Comparison of ENCODE assay signal across 9 cellular contexts in the genomic region with DNA sequence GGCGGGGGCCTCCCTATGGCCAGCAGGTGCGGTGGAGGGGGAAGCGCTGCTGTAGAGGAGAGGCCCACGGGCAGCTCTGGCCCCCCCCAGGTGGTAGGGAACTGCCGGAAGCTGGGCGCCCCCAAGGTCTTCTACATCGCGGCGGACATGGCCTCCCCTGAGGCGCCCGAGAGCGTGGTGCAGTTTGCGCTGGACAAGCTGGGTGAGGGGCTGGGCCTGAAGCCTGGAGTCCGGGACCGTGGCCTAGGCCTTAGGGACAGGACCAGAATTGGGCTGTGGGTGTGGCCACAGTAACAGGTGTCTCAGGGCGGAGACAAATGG. TPM values are rescaled to one million over a fixed set of nuclear protein-coding genes. Genes with fewer than 3 reads are reported as not detected.
A peak's percentile ranks its signal among the peaks of the same experiment; 100 is the strongest.
DNase-seq lines count a peak whose midpoint lies in the region; ATAC-seq and TF ChIP-seq lines count a peak whose summit lies in the region.
"Had no signal": no experiment of that assay in that cellular context is flagged by ENCODE, and none has a peak within 500 bp of the region (broad histone marks: within the 10 kb centered on the region; RNA-seq: fewer than 3 reads in every experiment).

No MANE protein-coding gene starts in this region.

- DNase-seq in SJSA1 (ENCODE audit: low read depth in 1 of 2, low spot score in 2 of 2) (no peak), fibroblast of villous mesenchyme (ENCODE audit: low read depth) (no peak), gastrocnemius medialis (no peak), mucosa of descending colon (no peak)
- DNase-seq in activated CD8-positive, alpha-beta memory T cell treated with anti-CD3 and anti-CD28 coated beads for 24 hours, result no peak

- no peak for ATAC-seq in gastrocnemius medialis
- ATAC-seq in HG03460 (IDR thresholded peaks at IDR 0.05; ENCODE audit: unreplicated experiment), result no peak
- ATAC-seq in GM21447 (IDR thresholded peaks at IDR 0.05; ENCODE audit: unreplicated experiment), result no peak
- no peak for ATAC-seq in mucosa of descending colon

- H3K36me3 ChIP-seq in SJSA1 (peaks cover 11% of the 10 kb centered on the region), gastrocnemius medialis (no peaks in the 10 kb centered on the region), mucosa of descending colon (ENCODE audit: low read depth) (no peaks in the 10 kb centered on the region)

- H3K27ac ChIP-seq in SJSA1 (no peak overlapping the region), gastrocnemius medialis (peak overlapping the region; percentile 82 to 93 (median 88))

- no peak for TF ChIP-seq CTCF in GM12875 (IDR thresholded peaks at IDR 0.05; ENCODE audit: borderline replicate concordance, insufficient read depth, low read depth, low read length)
- TF ChIP-seq CTCF in fibroblast of villous mesenchyme (IDR thresholded peaks at IDR 0.05; ENCODE audit: insufficient read depth, low read depth, low read length), result no peak
- TF ChIP-seq CTCF in gastrocnemius medialis (IDR thresholded peaks at IDR 0.05 in 4 of 5, conservative IDR thresholded peaks at IDR 0.05 in 1 of 5), result no peak
- no peak for TF ChIP-seq CTCF in mucosa of descending colon (IDR thresholded peaks at IDR 0.05)

- in situ Hi-C loops in gastrocnemius medialis (cut with MboI; ENCODE audit: low sequenced_read_pairs in 4 of 4), result loop anchor here in 1 of 4 donors (10.0 kb wide), 1 partner anchor 61 kb away; a partner anchor contains a TSS

- H3K4me1 ChIP-seq in SJSA1 (replicated peaks) (peaks cover 14% of the 10 kb centered on the region), gastrocnemius medialis (peaks cover 14 to 18% of the 10 kb centered on the region in 2 donors), mucosa of descending colon (ENCODE audit: low read depth) (peaks cover 14% of the 10 kb centered on the region)

- H3K4me3 ChIP-seq in GM12875 (ENCODE audit: low read depth, low read length), result peak overlapping the region; percentile 60
- peak overlapping the region; percentile 50 for H3K4me3 ChIP-seq in SJSA1
- H3K4me3 ChIP-seq in fibroblast of villous mesenchyme (ENCODE audit: low read depth, low read length), result peak overlapping the region; percentile 67
- H3K4me3 ChIP-seq in gastrocnemius medialis, result peak overlapping the region; percentile 56 to 82 (median 72)
- H3K4me3 ChIP-seq in mucosa of descending colon, result no peak overlapping the region

- H3K9me3 ChIP-seq in SJSA1 (replicated peaks) (0 out of 2 replicates have a peak, but pooled peaks cover 2% of the 10 kb centered on the region), gastrocnemius medialis (no peaks in the 10 kb centered on the region), mucosa of descending colon (no peaks in the 10 kb centered on the region)

- intact Hi-C loops in gastrocnemius medialis (cut with DNase I; ENCODE audit: low total_unique reads) (loop anchor here (5.0 kb wide), 1 partner anchor 1924 kb away; a partner anchor contains a TSS), mucosa of descending colon (cut with DNase I, micrococcal nuclease) (no loop called here)

- H3K27me3 ChIP-seq in SJSA1 (replicated peaks), result no peaks in the 10 kb centered on the region
- no peaks in the 10 kb centered on the region for H3K27me3 ChIP-seq in gastrocnemius medialis

- TF ChIP-seq POLR2A in gastrocnemius medialis (IDR thresholded peaks at IDR 0.05), result no peak

RNA-seq across cellular contexts. Expression of a gene that starts 3.8 kb away (rescaled TPM):
- total RNA-seq in SJSA1 (2014; rRNA removed; shearing (Covaris generic)), result 527 and 600 TPM in 2 replicates
- total RNA-seq in fibroblast of villous mesenchyme (257 and 261 TPM in 2 replicates), gastrocnemius medialis (100 to 1,000 TPM; 329 to 784 (median 462) TPM), mucosa of descending colon (100 to 1,000 TPM; 541 to 812 (median 769) TPM)

RNA-seq across cellular contexts. Expression of a gene that starts 5.5 kb away (rescaled TPM):
- 2.1 and 5.2 TPM in 2 replicates for total RNA-seq in SJSA1 (2014; rRNA removed; shearing (Covaris generic))
- 6.5 and 9.0 TPM in 2 replicates for total RNA-seq in fibroblast of villous mesenchyme
- total RNA-seq in gastrocnemius medialis, result 10 to 100 TPM in 3 of 4 donors, 1 to 10 TPM in 1; 5.8 to 33.2 (median 21.5) TPM
- total RNA-seq in mucosa of descending colon, result 1 to 10 TPM; 2.3 to 8.2 (median 3.3) TPM

RNA-seq across cellular contexts. Expression of a gene that starts 6.0 kb away (rescaled TPM):
- 48.9 and 58.3 TPM in 2 replicates for total RNA-seq in SJSA1 (2014; rRNA removed; shearing (Covaris generic))
- total RNA-seq in fibroblast of villous mesenchyme (21.2 and 31.9 TPM in 2 replicates), gastrocnemius medialis (100 to 1,000 TPM in 1 of 4 donors, 10 to 100 TPM in 3; 45.7 to 122 (median 74.8) TPM), mucosa of descending colon (10 to 100 TPM; 70.1 to 73.7 (median 70.9) TPM)

RNA-seq across cellular contexts. Expression of a gene that starts 33.7 kb away (rescaled TPM):
- 95.6 and 116 TPM in 2 replicates for total RNA-seq in SJSA1 (2014; rRNA removed; shearing (Covaris generic))
- total RNA-seq in fibroblast of villous mesenchyme (65.2 and 116 TPM in 2 replicates), gastrocnemius medialis (10 to 100 TPM; 33.1 to 77.7 (median 70.4) TPM), mucosa of descending colon (10 to 100 TPM; 55.9 to 63.0 (median 55.9) TPM)

RNA-seq across cellular contexts. Expression of a gene that starts 34.2 kb away (rescaled TPM):
- not detected in 2 replicates for total RNA-seq in SJSA1 (2014; rRNA removed; shearing (Covaris generic))
- total RNA-seq in fibroblast of villous mesenchyme, result not detected in 2 replicates
- not detected for total RNA-seq in gastrocnemius medialis
- total RNA-seq in mucosa of descending colon, result not detected
- total RNA-seq: occipital lobe had no signal
